8 cellular contexts compared by ENCODE assay signal in genomic region chr14:106556665-106557289, GRCh38.
DNase-seq lines count a peak whose midpoint lies in the region; ATAC-seq and TF ChIP-seq lines count a peak whose summit lies in the region.

No MANE protein-coding gene starts in this region.

- H3K4me3 ChIP-seq in epithelial cell of proximal tubule (ENCODE audit: low read depth, low read length) = no peak overlapping the region

- ATAC-seq in GM18873 (IDR thresholded peaks at IDR 0.05; ENCODE audit: low FRiP score, unreplicated experiment) (no peak), GM21528 (IDR thresholded peaks at IDR 0.05; ENCODE audit: low FRiP score, unreplicated experiment) (no peak), HG02970 (IDR thresholded peaks at IDR 0.05; ENCODE audit: low FRiP score, unreplicated experiment) (no peak)

- TF ChIP-seq CTCF in GM12801 (IDR thresholded peaks at IDR 0.05; ENCODE audit: extremely low read depth, insufficient read length) = peak; percentile 37
- TF ChIP-seq CTCF in epithelial cell of proximal tubule (conservative IDR thresholded peaks at IDR 0.05; ENCODE audit: low read depth, low read length) = peak; percentile 64

- DNase-seq in NCI-H1694 treated with DMSO at 0.1 percent for 48 hours (lab: John Stamatoyannopoulos, UW) = peak; percentile 35
- DNase-seq in activated CD4-positive, alpha-beta T cell treated with anti-CD3 and anti-CD28 coated beads, Interleukin-2, amount 50 U/mL, for 24 hours (ENCODE audit: low read depth in 1 of 2, low spot score in 1 of 2) = peak; percentile 64 to 74
- no peak for DNase-seq in epithelial cell of proximal tubule (ENCODE audit: low read depth)
- DNase-seq in stimulated activated CD8-positive, alpha-beta memory T cell treated with anti-CD3 and anti-CD28 coated beads, Interleukin-12 subunit alpha, Interleukin-12 subunit beta, amount 100 ng/mL, for 1 hour (ENCODE audit: low read depth) = peak; percentile 59
